In the genomic region with DNA sequence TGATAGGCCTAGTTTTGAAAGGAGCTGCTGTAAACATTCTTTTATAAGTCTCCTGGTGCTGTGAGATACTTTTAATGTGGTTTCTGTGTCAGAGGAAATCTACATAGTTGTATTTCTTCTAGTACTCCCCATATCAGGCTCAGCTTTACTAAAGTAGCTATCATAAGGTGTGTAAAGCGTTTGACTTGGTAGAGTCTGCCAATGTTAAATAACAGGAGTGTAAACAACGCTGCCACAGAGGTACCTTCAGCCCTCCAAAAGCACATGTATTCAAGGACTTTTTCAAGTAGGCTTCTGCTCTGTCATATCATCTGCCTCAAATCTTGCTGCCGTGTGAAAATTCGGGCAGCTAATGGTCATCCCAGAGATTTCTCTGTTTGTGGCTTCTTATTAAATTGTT, we compare ENCODE assay signal across 32 cellular contexts.
"Had no signal": no experiment of that assay in that cellular context is flagged by ENCODE, and none has a peak within 500 bp of the region (broad histone marks: within the 10 kb centered on the region; RNA-seq: fewer than 3 reads in every experiment).

No MANE protein-coding gene starts in this region.

- H3K4me1 Mint-ChIP-seq: endodermal cell had no signal

- H3K9me3 Mint-ChIP-seq: activated B cell treated with CpG ODN at 0.5 μM for 24 hours; activated CD4-positive, alpha-beta memory T cell treated with anti-CD3 and anti-CD28 coated beads for 36 hours; activated naive CD4-positive, alpha-beta T cell treated with anti-CD3 and anti-CD28 coated beads for 36 hours; activated T-helper 1 cell treated with anti-CD3 and anti-CD28 coated beads, Interleukin-12 subunit alpha, Interleukin-12 subunit beta, Interleukin-2, Interleukin-4 antibody, amounts not matched to agents 30 ng/mL and 10 ng/mL and 1 ng/mL, durations not matched to agents 14 hours and 24 hours and 36 hours; activated T-helper 2 cell treated with anti-CD3 and anti-CD28 coated beads, Interferon-gamma antibody, Interleukin-2, Interleukin-4, amounts not matched to agents 10 μg/mL and 5 μg/mL and 100 μg/mL, durations not matched to agents 14 hours and 24 hours and 36 hours; central memory CD8-positive, alpha-beta T cell; dendritic cell treated with granulocyte-macrophage colony-stimulating factor and Interleukin-4, amounts not matched to agents 40 ng/mL and 50 ng/mL, for 4 days; T-helper 2 cell treated with Interferon-gamma antibody and Interleukin-4, amounts not matched to agents 5 μg/mL and 100 μg/mL, for 36 hours had no signal

- DNase-seq: activated B cell treated with CpG ODN at 0.5 μM for 24 hours; activated CD4-positive, alpha-beta memory T cell treated with anti-CD3 and anti-CD28 coated beads for 36 hours; activated CD4-positive, alpha-beta T cell treated with anti-CD3 and anti-CD28 coated beads for 48 hours; activated CD8-positive, alpha-beta memory T cell treated with anti-CD3 and anti-CD28 coated beads, Interleukin-2, amount 10 ng/mL, durations not matched to agents 7 days and 5 days; activated CD8-positive, alpha-beta memory T cell treated with anti-CD3 and anti-CD28 coated beads, Interleukin-2, amount 50 U/mL, for 4 hours; activated CD8-positive, alpha-beta T cell treated with anti-CD3 and anti-CD28 coated beads, Interleukin-2, amount 10 ng/mL, durations not matched to agents 7 days and 5 days; activated effector memory CD4-positive, alpha-beta T cell treated with anti-CD3 and anti-CD28 coated beads, Interleukin-2, amount 50 U/mL, for 16 hours; activated naive CD4-positive, alpha-beta T cell treated with anti-CD3 and anti-CD28 coated beads for 36 hours; activated T-cell treated with anti-CD3 and anti-CD28 coated beads, Interleukin-2, amount 50 U/mL, for 1 hour; activated T-cell treated with anti-CD3 and anti-CD28 coated beads, Interleukin-2, amount 50 U/mL, for 48 hours; amniotic stem cell; anterior cingulate cortex; brain microvascular endothelial cell; dorsolateral prefrontal cortex; effector memory CD4-positive, alpha-beta T cell; endodermal cell; foreskin fibroblast; head of caudate nucleus; T-helper 1 cell; T-helper 17 cell; T1000; WERI-Rb-1 had no signal

- ATAC-seq: activated CD4-positive, CD25-positive, alpha-beta regulatory T cell treated with anti-CD3 and anti-CD28 coated beads, Interleukin-2, amount 50 U/mL, for 24 hours; activated CD8-positive, alpha-beta memory T cell treated with anti-CD3 and anti-CD28 coated beads, Interleukin-2, amount 10 ng/mL, durations not matched to agents 7 days and 5 days; activated CD8-positive, alpha-beta T cell treated with anti-CD3 and anti-CD28 coated beads, Interleukin-2, amount 10 ng/mL, durations not matched to agents 7 days and 5 days; esophagus mucosa; T-helper 17 cell had no signal

- H3K27ac ChIP-seq: brain microvascular endothelial cell, coronary artery, WERI-Rb-1 had no signal

- H3K4me3 Mint-ChIP-seq: activated B cell treated with CpG ODN at 0.5 μM for 24 hours; activated CD4-positive, alpha-beta memory T cell treated with anti-CD3 and anti-CD28 coated beads for 36 hours; activated CD8-positive, alpha-beta memory T cell treated with anti-CD3 and anti-CD28 coated beads, Interleukin-2, amount 10 ng/mL, durations not matched to agents 7 days and 5 days; activated CD8-positive, alpha-beta T cell treated with anti-CD3 and anti-CD28 coated beads, Interleukin-2, amount 10 ng/mL, durations not matched to agents 7 days and 5 days; activated naive CD4-positive, alpha-beta T cell treated with anti-CD3 and anti-CD28 coated beads for 36 hours; activated naive CD8-positive, alpha-beta T cell; activated T-helper 1 cell treated with anti-CD3 and anti-CD28 coated beads, Interleukin-12 subunit alpha, Interleukin-12 subunit beta, Interleukin-2, Interleukin-4 antibody, amounts not matched to agents 30 ng/mL and 10 ng/mL and 1 ng/mL, durations not matched to agents 14 hours and 24 hours and 36 hours; central memory CD8-positive, alpha-beta T cell; dendritic cell treated with granulocyte-macrophage colony-stimulating factor and Interleukin-4, amounts not matched to agents 40 ng/mL and 50 ng/mL, for 4 days; endodermal cell; T-helper 17 cell; T-helper 2 cell treated with Interferon-gamma antibody and Interleukin-4, amounts not matched to agents 5 μg/mL and 100 μg/mL, for 36 hours had no signal

- H3K27me3 Mint-ChIP-seq: activated B cell treated with CpG ODN at 0.5 μM for 24 hours; activated CD4-positive, alpha-beta memory T cell treated with anti-CD3 and anti-CD28 coated beads for 36 hours; activated CD8-positive, alpha-beta memory T cell treated with anti-CD3 and anti-CD28 coated beads, Interleukin-2, amount 10 ng/mL, durations not matched to agents 7 days and 5 days; activated naive CD8-positive, alpha-beta T cell; central memory CD8-positive, alpha-beta T cell; dendritic cell treated with granulocyte-macrophage colony-stimulating factor and Interleukin-4, amounts not matched to agents 40 ng/mL and 50 ng/mL, for 4 days; T-helper 17 cell had no signal

- H3K27me3 ChIP-seq: brain microvascular endothelial cell, dorsolateral prefrontal cortex had no signal

- FAIRE-seq: bronchial epithelial cell had no signal

- H3K4me3 ChIP-seq: coronary artery, dorsolateral prefrontal cortex had no signal

- H3K36me3 ChIP-seq: brain microvascular endothelial cell, WERI-Rb-1 had no signal

- H3K27ac Mint-ChIP-seq: activated B cell treated with CpG ODN at 0.5 μM for 24 hours; activated CD4-positive, alpha-beta memory T cell treated with anti-CD3 and anti-CD28 coated beads for 36 hours; activated CD8-positive, alpha-beta memory T cell treated with anti-CD3 and anti-CD28 coated beads, Interleukin-2, amount 10 ng/mL, durations not matched to agents 7 days and 5 days; activated CD8-positive, alpha-beta T cell treated with anti-CD3 and anti-CD28 coated beads, Interleukin-2, amount 10 ng/mL, durations not matched to agents 7 days and 5 days; activated naive CD4-positive, alpha-beta T cell treated with anti-CD3 and anti-CD28 coated beads for 36 hours; activated naive CD8-positive, alpha-beta T cell; activated T-helper 1 cell treated with anti-CD3 and anti-CD28 coated beads, Interleukin-12 subunit alpha, Interleukin-12 subunit beta, Interleukin-2, Interleukin-4 antibody, amounts not matched to agents 30 ng/mL and 10 ng/mL and 1 ng/mL, durations not matched to agents 14 hours and 24 hours and 36 hours; activated T-helper 2 cell treated with anti-CD3 and anti-CD28 coated beads, Interferon-gamma antibody, Interleukin-2, Interleukin-4, amounts not matched to agents 10 μg/mL and 5 μg/mL and 100 μg/mL, durations not matched to agents 14 hours and 24 hours and 36 hours; dendritic cell treated with granulocyte-macrophage colony-stimulating factor and Interleukin-4, amounts not matched to agents 40 ng/mL and 50 ng/mL, for 4 days; endodermal cell; T-helper 17 cell; T-helper 2 cell treated with Interferon-gamma antibody and Interleukin-4, amounts not matched to agents 5 μg/mL and 100 μg/mL, for 36 hours had no signal
